9 cellular contexts compared by ENCODE assay signal in genomic region chr18:46250812-46251173, GRCh38.
DNase-seq lines count a peak whose midpoint lies in the region; ATAC-seq and TF ChIP-seq lines count a peak whose summit lies in the region.
"Had no signal": no experiment of that assay in that cellular context is flagged by ENCODE, and none has a peak within 500 bp of the region (broad histone marks: within the 10 kb centered on the region; RNA-seq: fewer than 3 reads in every experiment).

No MANE protein-coding gene starts in this region.

- CTCF ChIA-PET in A673 (lab: Charles Lee) (no interaction called here), T-cell (lab: Charles Lee) (interaction anchor here (0.8 to 2.7 kb wide), 4 partner anchors 16 to 78 kb away, joined by 3 to 19 read pairs (median 5); a partner anchor contains a TSS)

- WGBS in testis, 2 donors = 40 to 43% methylated on average over 2 of the region's 2 CpGs

- no peaks in the 10 kb centered on the region for H3K9me3 Mint-ChIP-seq in T-cell

- DNase-seq in A673 (ENCODE audit: low spot score) (no peak), T-cell (no peak), left lobe of liver (ENCODE audit: low spot score) (no peak), testis (no peak), ACHN (no peak), SKM-1 treated with dmso at 0.1 percent for 144 hours (lab: John Stamatoyannopoulos, UW; ENCODE audit: unreplicated experiment) (no peak)
- no peak for DNase-seq in stimulated activated CD4-positive, alpha-beta T cell treated with anti-CD3 and anti-CD28 coated beads, Interleukin-4, amount 100 ng/mL, for 1 hour
- DNase-seq: NCI-H1694 had no signal

- H3K27me3 ChIP-seq in A673 (replicated peaks; ENCODE audit: insufficient read depth, low read depth, low read length, poor library complexity) = no peaks in the 10 kb centered on the region
- no peaks in the 10 kb centered on the region for H3K27me3 ChIP-seq in testis

- peaks cover 45% of the 10 kb centered on the region for H3K36me3 Mint-ChIP-seq in T-cell

- intact Hi-C loops in A673 (cut with micrococcal nuclease; ENCODE audit: unreplicated experiment) (no loop called here), testis (cut with DNase I; ENCODE audit: low total_unique reads) (no loop called here)

- no peak for TF ChIP-seq POLR2A in testis (IDR thresholded peaks at IDR 0.05)

- in situ Hi-C loops in ACHN (cut with HindIII; ENCODE audit: low pct_ligation_motif_present, low pct_unique_long_range_greater_than_20kb, low sequenced_read_pairs) = no loop called here

- H3K27ac ChIP-seq in A673 (ENCODE audit: low read depth, low read length, poor library complexity, severe bottlenecking) (peak overlapping the region; percentile 74), testis (no peak overlapping the region)

- no peaks in the 10 kb centered on the region for H3K27me3 Mint-ChIP-seq in T-cell

- H3K27ac Mint-ChIP-seq in T-cell = peak overlapping the region; percentile 93 to 98

- H3K9me3 ChIP-seq in A673 (ENCODE audit: low read depth, low read length, poor library complexity, severe bottlenecking) (no peaks in the 10 kb centered on the region), testis (no peaks in the 10 kb centered on the region)

- peaks cover 50 to 63% (median 58%) of the 10 kb centered on the region in 3 donors for H3K4me1 Mint-ChIP-seq in T-cell

- BruUV-seq in A673 (replicated peaks; lab: Mats Ljungman, UMichigan) = no TSS peak

- H3K36me3 ChIP-seq in A673 (ENCODE audit: insufficient read depth, low read length, poor library complexity, severe bottlenecking) (peaks cover 3% of the 10 kb centered on the region), testis (ENCODE audit: low read depth, missing control alignments) (no peaks in the 10 kb centered on the region)

- H3K4me1 ChIP-seq in A673 (ENCODE audit: insufficient read depth, low read length, poor library complexity, severe bottlenecking) = peaks cover 22% of the 10 kb centered on the region
- no peaks in the 10 kb centered on the region for H3K4me1 ChIP-seq in testis

- POLR2A ChIA-PET in A673 (lab: Charles Lee; ENCODE audit: low non-redundant PET) = no interaction called here
- POLR2A ChIA-PET in T-cell (lab: Charles Lee) = interaction anchor here in 1 of 2 donors (0.6 to 0.7 kb wide), 2 partner anchors 52 to 158 kb away, joined by 3 read pairs; no protein-coding TSS in a partner anchor

- H3K4me3 Mint-ChIP-seq in T-cell = peak overlapping the region; percentile 64 to 82 (median 70)

- ATAC-seq in GM21576 (IDR thresholded peaks at IDR 0.05; ENCODE audit: unreplicated experiment) = peak; percentile 28
- no peak for ATAC-seq in T-cell (replicated peaks in 1 of 4)
- peak; percentile 35 for ATAC-seq in left lobe of liver

- no peak for TF ChIP-seq CTCF in A673 (conservative IDR thresholded peaks at IDR 0.05; ENCODE audit: low read depth, low read length)
- no peak for TF ChIP-seq CTCF in testis (IDR thresholded peaks at IDR 0.05)

- H3K4me3 ChIP-seq in A673 (ENCODE audit: low read depth, low read length, poor library complexity, severe bottlenecking) (no peak overlapping the region), testis (no peak overlapping the region)

Comparison
In these comparisons a context has a peak if more than half of its experiments do, and no peak if none do; other contexts are left out.
1. ATAC-seq: peak in GM21576 (single experiment) and left lobe of liver (single experiment); none in T-cell (0 of 4).